Comparison of ENCODE assay signal across 10 cellular contexts in genomic region chr21:46605759-46606426, GRCh38. TPM values are rescaled to one million over a fixed set of nuclear protein-coding genes. Genes with fewer than 3 reads are reported as not detected.
DNase-seq lines count a peak whose midpoint lies in the region; FAIRE-seq and TF ChIP-seq lines count a peak whose summit lies in the region.
"Had no signal": no experiment of that assay in that cellular context is flagged by ENCODE, and none has a peak within 500 bp of the region (broad histone marks: within the 10 kb centered on the region; RNA-seq: fewer than 3 reads in every experiment).

No MANE protein-coding gene starts in this region.

- no peak overlapping the region for H3K9ac ChIP-seq in kidney (ENCODE audit: low read length in 2 of 2)

- H3K4me1 ChIP-seq in kidney (ENCODE audit: control insufficient read depth in 1 of 2, insufficient read depth in 1 of 2, low read depth in 1 of 2, low read length in 2 of 2), result no peaks in the 10 kb centered on the region

- H3K27ac Mint-ChIP-seq in chondrocyte (ENCODE audit: unreplicated experiment), result no peak overlapping the region

- H3K36me3 Mint-ChIP-seq in chondrocyte (ENCODE audit: low read depth), result no peaks in the 10 kb centered on the region

- H3K27ac ChIP-seq in kidney (ENCODE audit: low read depth in 2 of 2, low read length in 2 of 2), result no peak overlapping the region
- peak overlapping the region; percentile 98 for H3K27ac ChIP-seq in substantia nigra (ENCODE audit: low read depth, low read length, poor library complexity, severe bottlenecking)

- no peaks in the 10 kb centered on the region for H3K27me3 Mint-ChIP-seq in chondrocyte (ENCODE audit: low read depth)

- H3K36me3 ChIP-seq in kidney (ENCODE audit: control insufficient read depth in 1 of 2, insufficient read depth in 2 of 2, low read length in 2 of 2), result no peaks in the 10 kb centered on the region

- peaks cover 16% of the 10 kb centered on the region for H3K4me1 Mint-ChIP-seq in chondrocyte (ENCODE audit: low read depth)

- FAIRE-seq in kidney (lab: Jason Lieb, UNC), result no peak

- peaks cover 0 to 5% of the 10 kb centered on the region in 2 donors for H3K9me3 ChIP-seq in kidney (ENCODE audit: control insufficient read depth in 1 of 2, low read length in 2 of 2)

- intact Hi-C loops in kidney (cut with DNase I), result no loop called here

- no peak for TF ChIP-seq CTCF in kidney (IDR thresholded peaks at IDR 0.05; ENCODE audit: borderline replicate concordance, extremely low read depth, insufficient read depth)
- TF ChIP-seq CTCF in chondrocyte (IDR thresholded peaks at IDR 0.05), result no peak

- peak; percentile 18 for DNase-seq in activated naive CD4-positive, alpha-beta T cell treated with Interleukin-2 at 50 U/mL for 16 hours
- DNase-seq in activated naive CD4-positive, alpha-beta T cell treated with anti-CD3 and anti-CD28 coated beads, Interleukin-2, amount 50 U/mL, for 16 hours, result no peak
- DNase-seq in activated CD4-positive, alpha-beta T cell treated with anti-CD3 and anti-CD28 coated beads, Interleukin-2, amount 50 U/mL, for 48 hours, result peak; percentile 33 to 36
- DNase-seq in kidney (peak; percentile 78), substantia nigra (lab: John Stamatoyannopoulos, UW) (peak in 18 of 49 donors; percentile 30 to 69 (median 50)), chondrocyte (ENCODE audit: low spot score) (no peak), NCI-H446 treated with DMSO at 0.1 percent for 48 hours (lab: John Stamatoyannopoulos, UW) (no peak), inferior parietal cortex (ENCODE audit: extremely low spot score) (no peak)

- peaks cover 2% of the 10 kb centered on the region for H3K9me3 Mint-ChIP-seq in chondrocyte (ENCODE audit: low read depth)

- H3K4me3 Mint-ChIP-seq in chondrocyte (ENCODE audit: unreplicated experiment), result no peak overlapping the region

- no peak overlapping the region for H3K4me3 ChIP-seq in kidney (ENCODE audit: low read length in 2 of 2)

RNA-seq across cellular contexts. Expression of gene S100B, which starts 1.0 kb away (rescaled TPM):
- 6.9 TPM for total RNA-seq in kidney
- 2.6 TPM for polyA plus RNA-seq in kidney (ENCODE audit: insufficient read depth, low read depth, low replicate concordance)
- 0.41 TPM in 1 of 3 replicates, not detected in the others for total RNA-seq in chondrocyte
- total RNA-seq: NCI-H460 had no signal
- polyA plus RNA-seq: AG04450 had no signal

RNA-seq across cellular contexts. Expression of gene PRMT2, which starts 29.6 kb away (rescaled TPM):
- 100 TPM for total RNA-seq in kidney
- 82.6 TPM for polyA plus RNA-seq in kidney (ENCODE audit: insufficient read depth, low read depth, low replicate concordance)
- total RNA-seq in chondrocyte, result 122 to 129 TPM (median 128 TPM) in 3 replicates

Comparison
In these comparisons a context has a peak if more than half of its experiments do, and no peak if none do; other contexts are left out.
1. DNase-seq: peak in activated naive CD4-positive, alpha-beta T cell treated with Interleukin-2 at 50 U/mL for 16 hours (single experiment), activated CD4-positive, alpha-beta T cell treated with anti-CD3 and anti-CD28 coated beads, Interleukin-2, amount 50 U/mL, for 48 hours (2 of 2) and kidney (single experiment); none in activated naive CD4-positive, alpha-beta T cell treated with anti-CD3 and anti-CD28 coated beads, Interleukin-2, amount 50 U/mL, for 16 hours (single experiment), chondrocyte (single experiment), NCI-H446 treated with DMSO at 0.1 percent for 48 hours (single experiment) and inferior parietal cortex (single experiment).